Comparison of ENCODE assay signal across 8 cellular contexts in the genomic region with DNA sequence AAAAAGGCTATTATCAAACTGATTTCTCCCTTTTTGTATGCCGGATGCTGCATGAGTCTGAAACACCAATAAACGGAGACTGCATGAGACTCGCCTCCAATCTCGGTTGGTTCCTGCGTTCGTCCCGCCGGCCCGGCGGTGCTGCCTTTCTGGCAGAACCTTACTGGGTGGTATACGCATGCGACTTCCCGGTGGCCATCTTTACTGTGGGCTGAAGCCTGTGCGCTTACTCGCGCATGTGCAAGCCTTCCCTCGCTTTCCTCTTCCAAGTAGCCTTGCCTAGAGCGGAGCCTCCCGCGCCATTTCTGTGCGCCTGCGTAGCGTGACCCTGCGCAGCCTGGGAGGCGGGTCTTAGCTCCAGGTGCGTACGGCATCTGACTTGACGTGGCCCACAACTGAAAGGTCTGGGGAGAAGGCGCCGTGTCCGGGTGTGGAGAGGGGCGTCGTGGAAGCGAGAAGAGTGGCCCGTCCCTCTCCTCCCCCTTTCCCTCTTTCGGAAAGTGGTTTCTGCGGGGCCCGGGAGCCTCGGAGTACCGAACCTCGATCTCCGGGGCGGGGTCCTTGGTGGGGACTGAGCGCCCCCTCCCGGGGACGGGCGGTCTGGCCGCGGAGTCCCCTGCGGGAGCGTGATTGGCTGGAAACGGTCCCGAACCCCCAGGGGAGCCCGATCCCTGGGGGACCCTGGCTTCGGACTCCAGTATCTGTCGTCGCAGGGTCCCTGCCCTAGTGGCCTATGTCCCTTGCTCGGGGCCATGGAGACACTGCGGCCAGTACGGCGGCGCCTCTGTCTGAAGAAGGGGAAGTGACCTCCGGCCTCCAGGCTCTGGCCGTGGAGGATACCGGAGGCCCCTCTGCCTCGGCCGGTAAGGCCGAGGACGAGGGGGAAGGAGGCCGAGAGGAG. TPM values are rescaled to one million over a fixed set of nuclear protein-coding genes. Genes with fewer than 3 reads are reported as not detected.
A peak's percentile ranks its signal among the peaks of the same experiment; 100 is the strongest.
DNase-seq lines count a peak whose midpoint lies in the region; TF ChIP-seq lines count a peak whose summit lies in the region.

PAGR1 (plus strand) TSS at position 360 of the 901 bp plus-strand sequence; CDS start at position 734, 374 bp downstream.

- H3K27me3 Mint-ChIP-seq in nephron progenitor cell (ENCODE audit: low read depth, poor library complexity): no peaks in the 10 kb centered on the region

- H3K36me3 Mint-ChIP-seq in nephron progenitor cell (ENCODE audit: low read depth): peaks cover 21% of the 10 kb centered on the region

- H3K27ac Mint-ChIP-seq in nephron progenitor cell: peak within 1 kb of the TSS; percentile 98

- DNase-seq in ELR (ENCODE audit: low read depth) (peak; percentile 100), H4 (ENCODE audit: low spot score) (peak; percentile 99), LoVo (ENCODE audit: low spot score) (peak; percentile 100), fibroblast of the aortic adventitia (ENCODE audit: low read depth) (peak; percentile 100), nephron progenitor cell (peak; percentile 95), stomach (peak; percentile 98)
- peak; percentile 99 for DNase-seq in activated effector memory CD4-positive, alpha-beta T cell treated with Interleukin-2 at 50 U/mL for 16 hours

- H3K4me3 ChIP-seq in fibroblast of the aortic adventitia (ENCODE audit: low read depth, low read length) (peak within 1 kb of the TSS; percentile 86), stomach (peak within 1 kb of the TSS; percentile 64 to 87 (median 71))

- no peaks in the 10 kb centered on the region for H3K9me3 ChIP-seq in stomach

- TF ChIP-seq POLR2A in Raji (IDR thresholded peaks at IDR 0.05; ENCODE audit: insufficient read depth, low read depth, low read length) (peak; percentile 93), stomach (IDR thresholded peaks at IDR 0.05) (peak in 2 of 4 donors; percentile 13 to 55)

- no peaks in the 10 kb centered on the region for H3K9me3 Mint-ChIP-seq in nephron progenitor cell

- no peak for TF ChIP-seq EP300 in stomach (IDR thresholded peaks at IDR 0.05)

- H3K36me3 ChIP-seq in stomach: peaks cover 0 to 21% (median 16%) of the 10 kb centered on the region in 4 donors

- H3K4me1 ChIP-seq in stomach: peaks cover 47 to 85% (median 83%) of the 10 kb centered on the region in 4 donors

- 0 to 1% (median 0%) methylated on average over 52 to 70 of the region's 70 CpGs for WGBS in stomach, 5 donors

- peak within 1 kb of the TSS; percentile 94 to 98 (median 96) for H3K27ac ChIP-seq in stomach

- peak within 1 kb of the TSS; percentile 93 for H3K4me3 Mint-ChIP-seq in nephron progenitor cell

- H3K27me3 ChIP-seq in stomach: peaks cover 0 to 22% (median 0%) of the 10 kb centered on the region in 3 donors

- peaks cover 92% of the 10 kb centered on the region for H3K4me1 Mint-ChIP-seq in nephron progenitor cell

- intact Hi-C loops in stomach (cut with DNase I; ENCODE audit: low total_unique reads): no loop called here

- TF ChIP-seq CTCF in fibroblast of the aortic adventitia (IDR thresholded peaks at IDR 0.05; ENCODE audit: insufficient read depth, low read length) (peak; percentile 79), nephron progenitor cell (IDR thresholded peaks at IDR 0.05) (peak; percentile 79), stomach (IDR thresholded peaks at IDR 0.05) (peak in 5 of 7 experiments; percentile 81 to 93 (median 87))

RNA-seq across cellular contexts. Expression of gene PAGR1, which starts in this region (rescaled TPM):
- total RNA-seq in H4 (2014; rRNA removed; shearing (Covaris generic)): 43.4 and 46.3 TPM in 2 replicates
- total RNA-seq in fibroblast of the aortic adventitia (ENCODE audit: low replicate concordance) (23.4 and 61.2 TPM in 2 replicates), stomach (100 to 1,000 TPM in 1 of 5 donors, 10 to 100 TPM in 3, 1 to 10 TPM in 1; 7.1 to 124 (median 19.8) TPM)
- 10 to 100 TPM; 24.0 to 31.6 (median 27.1) TPM for polyA plus RNA-seq in stomach

Comparison
In these comparisons a context has a peak if more than half of its experiments do, and no peak if none do; other contexts are left out.
1. Peak in every context shown above with its lines: DNase-seq, H3K4me3 ChIP-seq and H3K27ac ChIP-seq.